In the genomic region with DNA sequence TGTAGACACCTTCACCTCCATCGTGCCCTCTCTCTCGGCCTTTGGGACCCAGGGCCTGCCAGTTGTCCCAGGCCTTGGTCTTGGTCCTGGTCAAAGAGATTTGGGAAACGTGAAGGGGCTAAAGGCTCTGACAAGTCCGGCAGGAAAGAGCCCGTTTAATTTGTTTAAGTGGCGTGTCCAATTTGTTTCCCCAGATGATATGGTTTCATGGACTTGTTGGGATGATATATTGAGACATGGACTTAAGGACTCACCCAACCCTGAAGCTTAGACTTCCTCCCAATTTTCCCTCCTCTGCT, we compare ENCODE assay signal across 11 cellular contexts. TPM values are rescaled to one million over a fixed set of nuclear protein-coding genes. Genes with fewer than 3 reads are reported as not detected.
DNase-seq lines count a peak whose midpoint lies in the region; ATAC-seq and TF ChIP-seq lines count a peak whose summit lies in the region.
"Had no signal": no experiment of that assay in that cellular context is flagged by ENCODE, and none has a peak within 500 bp of the region (broad histone marks: within the 10 kb centered on the region; RNA-seq: fewer than 3 reads in every experiment).

No MANE protein-coding gene starts in this region.

- H3K27ac Mint-ChIP-seq in CD4-positive, CD25-positive, alpha-beta regulatory T cell, result peak overlapping the region in 1 of 3 donors; percentile 78
- no peak overlapping the region for H3K27ac Mint-ChIP-seq in endodermal cell

- no peak for TF ChIP-seq POLR2A in NB4 (IDR thresholded peaks at IDR 0.05; ENCODE audit: extremely low read depth, insufficient read length)

- H3K4me3 ChIP-seq in CD4-positive, CD25-positive, alpha-beta regulatory T cell (ENCODE audit: low read depth, low read length), result no peak overlapping the region
- H3K4me3 ChIP-seq in NB4 (ENCODE audit: low read depth, low read length) (peak overlapping the region; percentile 63), endodermal cell (ENCODE audit: low read length) (peak overlapping the region; percentile 70), neutrophil (ENCODE audit: low read depth in 1 of 2, low read length in 1 of 2) (peak overlapping the region; percentile 57 to 71)

- no peaks in the 10 kb centered on the region for H3K27me3 ChIP-seq in CD4-positive, CD25-positive, alpha-beta regulatory T cell (ENCODE audit: control insufficient read depth, insufficient read depth, low read length)
- H3K27me3 ChIP-seq in endodermal cell (ENCODE audit: control insufficient read depth, insufficient read depth, low read length, poor library complexity, severe bottlenecking), result peaks cover 10% of the 10 kb centered on the region
- peaks cover 74% of the 10 kb centered on the region for H3K27me3 ChIP-seq in neutrophil
- H3K27me3 ChIP-seq: pancreas, thyroid gland had no signal

- H3K4me1 ChIP-seq in CD4-positive, CD25-positive, alpha-beta regulatory T cell (ENCODE audit: control insufficient read depth, insufficient read depth, low read length, poor library complexity, severe bottlenecking), result peaks cover 19% of the 10 kb centered on the region
- H3K4me1 ChIP-seq in endodermal cell (ENCODE audit: control insufficient read depth, insufficient read depth, low read length) (no peaks in the 10 kb centered on the region), neutrophil (ENCODE audit: control insufficient read depth in 1 of 2, insufficient read depth in 1 of 2, low read depth in 1 of 2, low read length in 1 of 2) (peaks cover 35 to 36% of the 10 kb centered on the region in 2 experiments)

- no peak overlapping the region for H3K9ac ChIP-seq in endodermal cell (ENCODE audit: extremely low read depth, low read length, poor library complexity, severe bottlenecking)

- ATAC-seq in CD4-positive, CD25-positive, alpha-beta regulatory T cell (ENCODE audit: low read depth in 2 of 2), result no peak
- ATAC-seq in HG03280 (IDR thresholded peaks at IDR 0.05; ENCODE audit: unreplicated experiment), result no peak
- no peak for ATAC-seq in GM19328 (IDR thresholded peaks at IDR 0.05; ENCODE audit: unreplicated experiment)

- H3K4me1 Mint-ChIP-seq in CD4-positive, CD25-positive, alpha-beta regulatory T cell, result peaks cover 0 to 29% (median under 1%) of the 10 kb centered on the region in 4 donors
- peaks cover 8% of the 10 kb centered on the region for H3K4me1 Mint-ChIP-seq in endodermal cell

- TF ChIP-seq CTCF in NB4 (IDR thresholded peaks at IDR 0.05; ENCODE audit: low read depth, low read length) (no peak), endodermal cell (conservative IDR thresholded peaks at IDR 0.05) (no peak), neutrophil (IDR thresholded peaks at IDR 0.05) (no peak)

- no peak for DNase-seq in CD4-positive, CD25-positive, alpha-beta regulatory T cell
- DNase-seq in NB4 (ENCODE audit: low read depth) (no peak), endodermal cell (no peak)
- DNase-seq in effector CD8-positive, alpha-beta T cell (lab: John Stamatoyannopoulos, UW), result no peak
- no peak for DNase-seq in activated CD8-positive, alpha-beta memory T cell treated with anti-CD3 and anti-CD28 coated beads, Interleukin-2, amount 50 U/mL, for 48 hours
- DNase-seq: activated CD4-positive, CD25-positive, alpha-beta regulatory T cell treated with anti-CD3 and anti-CD28 coated beads, Interleukin-2, amount 50 U/mL, for 72 hours; thyroid gland had no signal

- no peak overlapping the region for H3K27ac ChIP-seq in CD4-positive, CD25-positive, alpha-beta regulatory T cell (ENCODE audit: insufficient read depth, low read length, poor library complexity, severe bottlenecking)
- H3K27ac ChIP-seq in endodermal cell (ENCODE audit: low read depth, low read length) (no peak overlapping the region), neutrophil (no peak overlapping the region)

- peaks cover 51% of the 10 kb centered on the region for H3K27me3 Mint-ChIP-seq in CD4-positive, CD25-positive, alpha-beta regulatory T cell
- peaks cover 50% of the 10 kb centered on the region for H3K27me3 Mint-ChIP-seq in endodermal cell (ENCODE audit: insufficient read depth)

- no peaks in the 10 kb centered on the region for H3K9me3 ChIP-seq in CD4-positive, CD25-positive, alpha-beta regulatory T cell (ENCODE audit: control insufficient read depth in 2 of 2, low read length in 2 of 2)
- H3K9me3 ChIP-seq in endodermal cell (ENCODE audit: control insufficient read depth, low read length), result no peaks in the 10 kb centered on the region
- no peaks in the 10 kb centered on the region for H3K9me3 ChIP-seq in neutrophil
- H3K9me3 ChIP-seq: pancreas, thyroid gland had no signal

- no peaks in the 10 kb centered on the region for H3K36me3 ChIP-seq in CD4-positive, CD25-positive, alpha-beta regulatory T cell (ENCODE audit: control insufficient read depth, insufficient read depth, low read length)
- H3K36me3 ChIP-seq in endodermal cell (ENCODE audit: control insufficient read depth, insufficient read depth, low read length) (no peaks in the 10 kb centered on the region), neutrophil (no peaks in the 10 kb centered on the region)
- H3K36me3 ChIP-seq: pancreas, thyroid gland had no signal

- peak overlapping the region in 3 of 4 donors; percentile 63 to 83 (median 79) for H3K4me3 Mint-ChIP-seq in CD4-positive, CD25-positive, alpha-beta regulatory T cell
- H3K4me3 Mint-ChIP-seq in endodermal cell, result peak overlapping the region; percentile 78

- 83 to 85% methylated on average over 6 of the region's 6 CpGs for WGBS in endodermal cell (ENCODE audit: insufficient coverage in 1 of 2, insufficient read length in 1 of 2), 2 experiments

- no peaks in the 10 kb centered on the region for H3K36me3 Mint-ChIP-seq in CD4-positive, CD25-positive, alpha-beta regulatory T cell
- H3K36me3 Mint-ChIP-seq in endodermal cell (ENCODE audit: low read depth), result no peaks in the 10 kb centered on the region

- H3K9me3 Mint-ChIP-seq in CD4-positive, CD25-positive, alpha-beta regulatory T cell, result peaks cover 0 to 11% (median 0%) of the 10 kb centered on the region in 7 donors
- peaks cover 1% of the 10 kb centered on the region for H3K9me3 Mint-ChIP-seq in endodermal cell

RNA-seq across cellular contexts. Expression of gene CLEC11A, which starts 2.7 kb away (rescaled TPM):
- total RNA-seq in CD4-positive, CD25-positive, alpha-beta regulatory T cell, result 0.74 TPM
- 1 to 10 TPM in 1 of 4 donors, under 1 TPM in 3; 0.22 to 1.2 (median 0.57) TPM for polyA plus RNA-seq in CD4-positive, CD25-positive, alpha-beta regulatory T cell
- 1 to 10 TPM; 4.0 to 6.2 TPM for total RNA-seq in endodermal cell
- polyA plus RNA-seq in endodermal cell (2013, experiment 1 of 2), result 5.2 TPM
- polyA plus RNA-seq in endodermal cell (2013, experiment 2 of 2), result 4.8 TPM

RNA-seq across cellular contexts. Expression of gene SHANK1, which starts 6.3 kb away (rescaled TPM):
- total RNA-seq in CD4-positive, CD25-positive, alpha-beta regulatory T cell, result not detected
- not detected for polyA plus RNA-seq in CD4-positive, CD25-positive, alpha-beta regulatory T cell
- 1 to 10 TPM; 1.6 to 1.9 TPM for total RNA-seq in endodermal cell
- polyA plus RNA-seq in endodermal cell (2013, experiment 1 of 2), result 11.3 TPM
- 9.8 TPM for polyA plus RNA-seq in endodermal cell (2013, experiment 2 of 2)

RNA-seq across cellular contexts. Expression of gene GPR32, which starts 44.4 kb away (rescaled TPM):
- total RNA-seq in CD4-positive, CD25-positive, alpha-beta regulatory T cell, result not detected
- not detected for polyA plus RNA-seq in CD4-positive, CD25-positive, alpha-beta regulatory T cell
- not detected for total RNA-seq in endodermal cell
- not detected for polyA plus RNA-seq in endodermal cell (2013, experiment 1 of 2)
- not detected for polyA plus RNA-seq in endodermal cell (2013, experiment 2 of 2)
- total RNA-seq: pancreas, thyroid gland had no signal
- polyA plus RNA-seq: pancreas had no signal
